9 cellular contexts compared by ENCODE assay signal in the genomic region with DNA sequence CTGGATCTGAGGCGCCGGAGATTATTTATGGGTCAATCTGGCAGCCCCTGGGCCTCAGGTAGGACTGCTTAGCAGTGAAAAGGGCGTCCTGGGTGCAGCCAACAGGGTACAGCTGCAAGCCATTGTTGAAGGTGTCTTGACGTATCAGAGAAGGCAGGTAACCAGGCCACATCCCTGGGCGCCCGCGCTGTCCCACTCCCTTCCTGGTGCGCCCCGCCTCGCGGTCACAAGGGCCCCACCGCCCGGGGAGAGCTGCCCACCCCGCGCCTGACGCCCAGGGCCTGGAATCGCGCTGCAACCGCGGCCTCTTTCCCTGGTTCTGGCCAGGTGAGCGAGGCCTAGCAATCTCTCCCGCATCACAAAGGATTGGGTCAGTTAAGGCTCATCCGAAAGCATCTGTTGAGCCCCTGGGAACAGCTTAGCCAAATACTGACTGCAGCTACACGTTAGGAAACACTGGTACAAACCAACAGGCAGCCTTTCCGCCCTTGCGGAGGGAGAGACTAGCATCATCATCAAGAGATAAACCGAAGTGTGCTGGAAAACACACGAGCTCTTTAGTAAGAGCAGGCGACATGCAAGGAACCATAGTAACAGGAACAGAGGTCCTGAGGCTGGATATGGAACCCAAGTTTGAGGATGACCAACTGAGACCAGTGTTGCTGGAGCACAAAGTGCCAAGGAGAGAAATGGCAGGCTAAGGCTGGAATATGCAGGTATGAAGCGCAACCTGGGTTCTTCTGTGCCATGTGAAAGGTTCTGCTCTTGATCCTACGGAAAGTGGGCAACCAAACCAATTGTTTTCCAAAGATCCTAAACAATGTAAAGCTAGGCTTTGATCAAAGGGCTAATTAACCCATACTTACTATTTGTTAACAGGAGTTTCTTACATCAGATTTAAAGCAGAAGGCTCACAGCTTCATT. TPM values are rescaled to one million over a fixed set of nuclear protein-coding genes. Genes with fewer than 3 reads are reported as not detected.
A peak's percentile ranks its signal among the peaks of the same experiment; 100 is the strongest.
DNase-seq lines count a peak whose midpoint lies in the region; ATAC-seq and TF ChIP-seq lines count a peak whose summit lies in the region.
"Had no signal": no experiment of that assay in that cellular context is flagged by ENCODE, and none has a peak within 500 bp of the region (broad histone marks: within the 10 kb centered on the region; RNA-seq: fewer than 3 reads in every experiment).

No MANE protein-coding gene starts in this region.

- no peaks in the 10 kb centered on the region for H3K27me3 Mint-ChIP-seq in activated T-cell treated with anti-CD3 and anti-CD28 coated beads, Interleukin-2, amount 50 U/mL, for 4 hours (ENCODE audit: low read depth)
- H3K27me3 Mint-ChIP-seq in natural killer cell (ENCODE audit: low read depth in 2 of 2): no peaks in the 10 kb centered on the region
- H3K27me3 Mint-ChIP-seq: effector memory CD8-positive, alpha-beta T cell had no signal

- H3K79me2 ChIP-seq in DND-41 (ENCODE audit: insufficient read depth, low read length): peaks cover 44% of the 10 kb centered on the region

- peak overlapping the region; percentile 89 for H3K4me3 Mint-ChIP-seq in activated T-cell treated with anti-CD3 and anti-CD28 coated beads, Interleukin-2, amount 50 U/mL, for 4 hours
- no peak overlapping the region for H3K4me3 Mint-ChIP-seq in natural killer cell

- H3K9me3 Mint-ChIP-seq in activated T-cell treated with anti-CD3 and anti-CD28 coated beads, Interleukin-2, amount 50 U/mL, for 4 hours: no peaks in the 10 kb centered on the region
- no peaks in the 10 kb centered on the region for H3K9me3 Mint-ChIP-seq in natural killer cell
- H3K9me3 Mint-ChIP-seq: effector memory CD8-positive, alpha-beta T cell had no signal

- peak overlapping the region; percentile 4 to 30 for H3K27ac Mint-ChIP-seq in natural killer cell

- TF ChIP-seq CTCF in DND-41 (IDR thresholded peaks at IDR 0.05; ENCODE audit: borderline replicate concordance, extremely low read depth, low read length, poor library complexity, severe bottlenecking) (no peak), HEK293 (tag by site-specific recombination; IDR thresholded peaks at IDR 0.05) (no peak), natural killer cell (IDR thresholded peaks at IDR 0.05) (no peak)

- ATAC-seq in DND-41 (ENCODE audit: insufficient read depth, low read depth) (peak; percentile 6; the same call in 1 of the 3 replicates), natural killer cell (no peak), GM19452 (IDR thresholded peaks at IDR 0.05; ENCODE audit: unreplicated experiment) (no peak), esophagus mucosa (no peak)
- ATAC-seq in activated T-cell treated with anti-CD3 and anti-CD28 coated beads, Interleukin-2, amount 50 U/mL, for 4 hours: no peak
- ATAC-seq: effector memory CD8-positive, alpha-beta T cell had no signal

- no peak overlapping the region for H3K9ac ChIP-seq in DND-41 (ENCODE audit: low read depth, low read length)

- H3K4me1 ChIP-seq in DND-41 (ENCODE audit: insufficient read depth, low read length) (peaks cover 26% of the 10 kb centered on the region), HEK293 (ENCODE audit: control insufficient read depth, insufficient read depth, low read length) (no peaks in the 10 kb centered on the region)

- peaks cover 46% of the 10 kb centered on the region for H3K36me3 ChIP-seq in DND-41 (ENCODE audit: insufficient read depth, low read length)
- peaks cover 16 to 43% of the 10 kb centered on the region in 2 experiments for H3K36me3 ChIP-seq in HEK293 (ENCODE audit: control insufficient read depth in 2 of 2, insufficient read depth in 1 of 2, low read length in 2 of 2)

- POLR2A ChIA-PET in HEK293 (lab: Yijun Ruan, JAX): interaction anchor here (2.1 kb wide), 1 partner anchor 9 kb away, joined by 9 read pairs; no protein-coding TSS in a partner anchor

- peaks cover 70% of the 10 kb centered on the region for H3K36me3 Mint-ChIP-seq in activated T-cell treated with anti-CD3 and anti-CD28 coated beads, Interleukin-2, amount 50 U/mL, for 4 hours (ENCODE audit: insufficient read depth)
- H3K36me3 Mint-ChIP-seq in natural killer cell: peaks cover 1% of the 10 kb centered on the region

- H3K9me3 ChIP-seq in DND-41 (ENCODE audit: insufficient read depth, low read length, severe bottlenecking): no peaks in the 10 kb centered on the region
- no peaks in the 10 kb centered on the region for H3K9me3 ChIP-seq in HEK293 (ENCODE audit: control insufficient read depth, insufficient read depth, low read depth, low read length)

- peaks cover 39% of the 10 kb centered on the region for H3K4me1 Mint-ChIP-seq in activated T-cell treated with anti-CD3 and anti-CD28 coated beads, Interleukin-2, amount 50 U/mL, for 4 hours (ENCODE audit: low read depth)
- H3K4me1 Mint-ChIP-seq in natural killer cell: peaks cover 33 to 36% of the 10 kb centered on the region in 2 donors

- 0 out of 2 replicates have a peak overlapping the region, but pooled peaks have one; percentile 22 for H3K27ac ChIP-seq in DND-41 (ENCODE audit: low read length)
- H3K27ac ChIP-seq in HEK293 (ENCODE audit: extremely low read depth, low read depth, low read length): no peak overlapping the region

- H3K4me3 ChIP-seq in DND-41 (ENCODE audit: low read depth in 1 of 2, low read length in 2 of 2): no peak overlapping the region
- H3K4me3 ChIP-seq in HEK293 (ENCODE audit: low read depth, low read length): no peak overlapping the region

- no peak overlapping the region for H2AFZ ChIP-seq in DND-41 (ENCODE audit: low read depth, low read length)

- intact Hi-C loops in natural killer cell (cut with micrococcal nuclease): loop anchor here (10.0 kb wide), 1 partner anchor 800 kb away; a partner anchor contains a TSS

- DNase-seq in DND-41 (peak; percentile 41), natural killer cell (no peak), T-helper 9 cell (no peak), KG1 (lab: John Stamatoyannopoulos, UW) (no peak)
- peak; percentile 6 for DNase-seq in activated T-cell treated with anti-CD3 and anti-CD28 coated beads, Interleukin-2, amount 50 U/mL, for 4 hours
- DNase-seq: effector memory CD8-positive, alpha-beta T cell had no signal

- H3K4me2 ChIP-seq in DND-41 (ENCODE audit: insufficient read depth, low read length): no peak overlapping the region; the same call in 1 of the 2 replicates

- CTCF ChIA-PET in HEK293 (lab: Yijun Ruan, JAX): interaction anchor here (0.7 to 1.7 kb wide), 3 partner anchors 15 to 1433 kb away, joined by 3 to 5 read pairs (median 4); no protein-coding TSS in a partner anchor

- peaks cover 13% of the 10 kb centered on the region for H4K20me1 ChIP-seq in DND-41 (ENCODE audit: insufficient read depth, low read length)

- H3K27me3 ChIP-seq in DND-41 (ENCODE audit: insufficient read depth, low read length, poor library complexity): no peaks in the 10 kb centered on the region

TF ChIP-seq in HEK293, 187 proteins besides CTCF, POLR2A, EP300 and RAD21:
- TF ChIP-seq ZNF658 (tag by site-specific recombination; IDR thresholded peaks at IDR 0.05) (no peak), ZNF169 (tag by site-specific recombination; IDR thresholded peaks at IDR 0.05) (no peak), ZNF202 (tag by site-specific recombination; IDR thresholded peaks at IDR 0.05; ENCODE audit: borderline replicate concordance) (peak; percentile 75; the same call in 1 of the 2 replicates), ZNF548 (tag by site-specific recombination; IDR thresholded peaks at IDR 0.05) (no peak)
- TF ChIP-seq, protein P1, sequence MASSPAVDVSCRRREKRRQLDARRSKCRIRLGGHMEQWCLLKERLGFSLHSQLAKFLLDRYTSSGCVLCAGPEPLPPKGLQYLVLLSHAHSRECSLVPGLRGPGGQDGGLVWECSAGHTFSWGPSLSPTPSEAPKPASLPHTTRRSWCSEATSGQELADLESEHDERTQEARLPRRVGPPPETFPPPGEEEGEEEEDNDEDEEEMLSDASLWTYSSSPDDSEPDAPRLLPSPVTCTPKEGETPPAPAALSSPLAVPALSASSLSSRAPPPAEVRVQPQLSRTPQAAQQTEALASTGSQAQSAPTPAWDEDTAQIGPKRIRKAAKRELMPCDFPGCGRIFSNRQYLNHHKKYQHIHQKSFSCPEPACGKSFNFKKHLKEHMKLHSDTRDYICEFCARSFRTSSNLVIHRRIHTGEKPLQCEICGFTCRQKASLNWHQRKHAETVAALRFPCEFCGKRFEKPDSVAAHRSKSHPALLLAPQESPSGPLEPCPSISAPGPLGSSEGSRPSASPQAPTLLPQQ (tag by site-specific recombination; IDR thresholded peaks at IDR 0.05): no peak

RNA-seq across cellular contexts. Expression of a gene that starts 3.5 kb away (rescaled TPM):
- 1,000 to 10,000 TPM; 2,570 to 2,655 (median 2,586) TPM for total RNA-seq in activated T-cell treated with anti-CD3 and anti-CD28 coated beads, Interleukin-2, amount 50 U/mL, for 4 hours
- total RNA-seq in natural killer cell (1,000 to 10,000 TPM; 1,162 to 1,462 (median 1,451) TPM), esophagus mucosa (1,616 TPM)

Comparison
In these comparisons a context has a peak if more than half of its experiments do, and no peak if none do; other contexts are left out.
1. DNase-seq: peak in DND-41 (single experiment) and activated T-cell treated with anti-CD3 and anti-CD28 coated beads, Interleukin-2, amount 50 U/mL, for 4 hours (single experiment); none in natural killer cell (single experiment), T-helper 9 cell (single experiment) and KG1 (single experiment).